ENCODE assay signal across 19 cellular contexts in the genomic region with DNA sequence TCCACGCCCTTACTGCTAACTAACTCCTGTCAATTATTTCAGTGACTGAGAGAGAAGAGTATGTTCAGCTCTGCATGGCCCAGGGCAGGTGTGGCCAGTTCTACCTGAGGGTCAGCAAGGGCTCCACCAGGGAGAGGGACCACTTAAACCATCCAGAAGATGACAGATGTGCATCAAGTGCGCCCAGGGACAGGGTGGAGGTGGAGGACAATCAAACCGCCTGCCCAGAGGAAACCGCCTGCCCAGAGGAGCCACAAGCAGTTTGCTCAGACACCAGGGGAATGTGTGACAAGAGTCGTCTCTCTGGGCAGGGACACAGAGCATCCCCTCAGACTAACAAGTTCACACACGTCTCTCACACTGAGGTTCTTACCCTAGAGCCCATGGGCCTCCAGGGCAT.
"Had no signal": no experiment of that assay in that cellular context is flagged by ENCODE, and none has a peak within 500 bp of the region (broad histone marks: within the 10 kb centered on the region; RNA-seq: fewer than 3 reads in every experiment).

No MANE protein-coding gene starts in this region.

- ATAC-seq: HepG2, SK-N-SH treated with all-trans-retinoic acid at 6 μM for 48 hours had no signal

- DNase-seq: IMR-90, Karpas-422, KG1, MM.1S, NCI-H1092 treated with DMSO at 0.1 percent for 48 hours, NCI-H1436, NCI-H187, NCI-H2029, NCI-H2081 treated with DMSO at 0.1 percent for 48 hours, NCI-H2171, NCI-H345, NCI-H446 treated with DMSO at 0.1 percent for 48 hours, NCI-H510A treated with DMSO at 0.1 percent for 48 hours, NCI-H526, NCI-H82, RPMI8226, SHP77 had no signal
